Comparison of ENCODE assay signal across 24 cellular contexts in genomic region chr17:70270554-70270953, GRCh38.
DNase-seq lines count a peak whose midpoint lies in the region; ATAC-seq and TF ChIP-seq lines count a peak whose summit lies in the region.
"Had no signal": no experiment of that assay in that cellular context is flagged by ENCODE, and none has a peak within 500 bp of the region (broad histone marks: within the 10 kb centered on the region; RNA-seq: fewer than 3 reads in every experiment).

No MANE protein-coding gene starts in this region.

- no peak for TF ChIP-seq CTCF in epithelial cell of esophagus (IDR thresholded peaks at IDR 0.05; ENCODE audit: insufficient read depth, low read depth, low read length, missing control alignments)

- ATAC-seq in HG03442 (IDR thresholded peaks at IDR 0.05; ENCODE audit: unreplicated experiment) = no peak

- intact Hi-C loops in cardiac septum (cut with DNase I) = no loop called here

- DNase-seq in NCI-H82 (lab: John Stamatoyannopoulos, UW) (peak; percentile 21), NCI-H82 treated with DMSO at 0.1 percent for 48 hours (lab: John Stamatoyannopoulos, UW; ENCODE audit: unreplicated experiment) (no peak), epithelial cell of esophagus (ENCODE audit: low read depth) (peak; percentile 39), left kidney (ENCODE audit: low read depth, low spot score) (peak; percentile 2), cardiac septum (ENCODE audit: low spot score) (no peak), SHP77 (lab: John Stamatoyannopoulos, UW) (no peak), cerebellum (ENCODE audit: low spot score) (no peak)
- DNase-seq: ACHN; CD4-positive, alpha-beta T cell; COR-L47; DMS 273 treated with DMSO at 0.1 percent for 48 hours; DMS79 treated with DMSO at 0.1 percent for 48 hours; GM23248; HCEC 1CT; KBM-7; NCI-H1092; NCI-H1436; NCI-H187 treated with DMSO at 0.1 percent for 48 hours; NCI-H2227 treated with DMSO at 0.1 percent for 48 hours; NCI-H510A; NCI-H748 treated with DMSO at 0.1 percent for 48 hours; Peyer's patch had no signal

- H3K4me3 ChIP-seq in epithelial cell of esophagus (ENCODE audit: low read length) = no peak overlapping the region
- H3K4me3 ChIP-seq: BLaER1, GM23248, Peyer's patch had no signal

Comparison
In these comparisons a context has a peak if more than half of its experiments do, and no peak if none do; other contexts are left out.
1. DNase-seq: peak in NCI-H82 (single experiment), epithelial cell of esophagus (single experiment) and left kidney (single experiment); none in NCI-H82 treated with DMSO at 0.1 percent for 48 hours (single experiment), cardiac septum (single experiment), SHP77 (0 of 2) and cerebellum (single experiment).